7 cellular contexts compared by ENCODE assay signal in the genomic region with DNA sequence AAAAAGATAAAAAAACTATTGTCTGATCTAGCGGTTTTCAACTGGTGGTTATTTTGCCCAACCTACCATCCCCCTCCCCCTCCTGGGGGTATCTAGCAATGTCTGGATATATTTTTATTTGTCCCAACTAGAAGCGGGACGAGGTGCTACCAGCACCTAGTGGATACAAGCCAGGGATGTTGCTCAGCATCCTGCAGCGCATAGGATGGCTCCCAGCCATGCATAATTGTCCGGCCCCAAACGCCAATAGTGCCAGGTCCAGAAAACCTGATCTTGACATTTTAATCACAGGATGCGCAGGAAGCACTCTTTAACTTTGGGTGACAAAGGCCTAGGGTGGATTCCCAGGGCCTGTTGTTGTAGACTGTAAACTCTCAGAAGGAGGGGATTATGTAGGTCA.
"Had no signal": no experiment of that assay in that cellular context is flagged by ENCODE, and none has a peak within 500 bp of the region (broad histone marks: within the 10 kb centered on the region; RNA-seq: fewer than 3 reads in every experiment).

No MANE protein-coding gene starts in this region.

- H3K4me3 ChIP-seq: GM12878 had no signal

- FAIRE-seq: G401.6, GM12878, GM12891, GM12892, GM18507, GM19239 had no signal

- DNase-seq: GF-D8 had no signal

- ATAC-seq: GM12878 had no signal
